ENCODE assay signal across 1 cellular context in the genomic region with DNA sequence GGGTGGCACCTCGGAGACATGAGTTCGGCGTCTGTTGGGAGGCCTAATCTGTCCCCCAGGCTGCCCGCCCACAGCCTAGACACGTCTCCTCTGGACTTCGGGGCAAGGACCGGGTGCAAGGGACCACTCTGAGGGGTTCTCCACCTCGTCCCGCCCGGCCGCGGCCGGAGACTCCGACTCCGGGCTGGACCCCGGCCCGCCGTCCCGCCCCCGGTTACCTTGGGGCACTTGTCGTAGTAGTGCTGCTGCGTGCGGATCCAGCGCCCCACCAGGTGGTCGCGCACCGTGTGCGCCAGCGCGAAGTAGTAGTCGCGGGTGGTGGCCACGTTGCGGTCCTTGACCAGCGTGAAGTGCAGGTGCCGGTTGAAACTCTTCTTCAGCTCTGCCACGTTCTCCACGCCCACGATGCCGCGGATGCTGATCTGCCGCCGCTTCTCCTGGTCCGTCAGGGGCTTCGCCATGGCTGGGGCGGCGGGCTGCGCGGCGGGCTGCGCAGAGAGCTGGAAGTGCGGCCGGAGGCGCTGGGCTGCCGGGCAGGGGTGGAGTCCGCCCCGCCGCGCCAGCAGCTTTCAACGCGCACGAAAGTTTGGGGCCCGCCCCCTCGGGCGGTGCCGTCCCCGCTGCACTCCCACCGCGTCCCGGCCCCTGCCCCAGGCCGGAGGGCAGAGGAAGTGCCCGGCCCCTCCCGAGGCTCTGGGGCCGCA.
TF ChIP-seq lines count a peak whose summit lies in the region.

Gene PYGL (minus strand): TSS at position 541 of the 704 bp plus-strand sequence. CDS start 80 bp downstream, at position 461.

TF ChIP-seq in HepG2, 621 proteins besides CTCF, POLR2A, EP300 and RAD21 (continued from another document and continues in another):
- TF ChIP-seq HNRNPUL1 (IDR thresholded peaks at IDR 0.05; ENCODE audit: low read depth, low read length) (peak; percentile 38; the same call in 1 of the 2 replicates), ZNF768 (CRISPR knock-in tag; IDR thresholded peaks at IDR 0.05) (peak; percentile 30; the same call in 1 of the 2 replicates), SRSF9 (IDR thresholded peaks at IDR 0.05; ENCODE audit: borderline replicate concordance, insufficient read depth, low read depth, low read length, poor library complexity, severe bottlenecking) (no peak), NAIF1 (CRISPR knock-in tag; IDR thresholded peaks at IDR 0.05; ENCODE audit: borderline replicate concordance) (peak; percentile 65; the same call in 1 of the 2 replicates), FLYWCH1 (CRISPR knock-in tag; IDR thresholded peaks at IDR 0.05) (no peak), ZNF776 (CRISPR knock-in tag; IDR thresholded peaks at IDR 0.05) (peak; percentile 90; the same call in 1 of the 2 replicates), ZNF20 (CRISPR knock-in tag; IDR thresholded peaks at IDR 0.05) (0 out of 2 replicates have a peak, but pooled peaks have one; percentile 57), ATF7-NPFF (CRISPR knock-in tag; IDR thresholded peaks at IDR 0.05; ENCODE audit: low read depth) (peak; percentile 49; the same call in 1 of the 2 replicates), ZNF326 (CRISPR knock-in tag; IDR thresholded peaks at IDR 0.05; ENCODE audit: borderline replicate concordance) (no peak), ZNF460 (CRISPR knock-in tag; IDR thresholded peaks at IDR 0.05; ENCODE audit: borderline replicate concordance) (no peak), AKAP8 (CRISPR knock-in tag; IDR thresholded peaks at IDR 0.05) (peak; percentile 46; the same call in 1 of the 2 replicates), ZNF24 (IDR thresholded peaks at IDR 0.05) (no peak), ZNF496 (CRISPR knock-in tag; IDR thresholded peaks at IDR 0.05; ENCODE audit: insufficient replicate concordance) (no peak), CAMTA2 (CRISPR knock-in tag; IDR thresholded peaks at IDR 0.05; ENCODE audit: borderline replicate concordance) (peak; percentile 86), IRX3 (CRISPR knock-in tag; IDR thresholded peaks at IDR 0.05; ENCODE audit: borderline replicate concordance, low read depth) (peak; percentile 34; the same call in 1 of the 2 replicates), ZNF367 (CRISPR knock-in tag; IDR thresholded peaks at IDR 0.05; ENCODE audit: borderline replicate concordance) (no peak), ISL2 (CRISPR knock-in tag; IDR thresholded peaks at IDR 0.05) (peak; percentile 28; the same call in 1 of the 2 replicates), ZNF709 (CRISPR knock-in tag; IDR thresholded peaks at IDR 0.05) (peak; percentile 76; the same call in 1 of the 2 replicates), ZFP36 (IDR thresholded peaks at IDR 0.05; ENCODE audit: borderline replicate concordance, low read depth, low read length, partially characterized antibody) (no peak), ZNF670 (CRISPR knock-in tag; IDR thresholded peaks at IDR 0.05; ENCODE audit: borderline replicate concordance) (peak; percentile 72; the same call in 1 of the 2 replicates), ZNF784 (CRISPR knock-in tag; IDR thresholded peaks at IDR 0.05; ENCODE audit: borderline replicate concordance) (no peak), ZNF430 (CRISPR knock-in tag; IDR thresholded peaks at IDR 0.05) (no peak; the same call in 1 of the 2 replicates), ZNF564 (CRISPR knock-in tag; IDR thresholded peaks at IDR 0.05) (0 out of 2 replicates have a peak, but pooled peaks have one; percentile 59), TBL1XR1 (IDR thresholded peaks at IDR 0.05; ENCODE audit: borderline replicate concordance, low read length, partially characterized antibody) (peak; percentile 19), ZMAT3 (CRISPR knock-in tag; conservative IDR thresholded peaks at IDR 0.05) (peak; percentile 42; the same call in 1 of the 2 replicates), GMEB1 (CRISPR knock-in tag; IDR thresholded peaks at IDR 0.05; ENCODE audit: borderline replicate concordance) (peak; percentile 15; the same call in 1 of the 2 replicates), ATF4 (CRISPR knock-in tag; IDR thresholded peaks at IDR 0.05) (peak in 1 of 2 experiments; percentile 33; a peak in 1 of 4 replicates), HOXA9 (CRISPR knock-in tag; IDR thresholded peaks at IDR 0.05; ENCODE audit: borderline replicate concordance) (peak; percentile 66; the same call in 1 of the 2 replicates), ERF (CRISPR knock-in tag; IDR thresholded peaks at IDR 0.05) (peak; percentile 36; the same call in 1 of the 2 replicates), ZNF333 (CRISPR knock-in tag; IDR thresholded peaks at IDR 0.05; ENCODE audit: borderline replicate concordance) (peak; percentile 57; the same call in 1 of the 2 replicates), YEATS4 (CRISPR knock-in tag; IDR thresholded peaks at IDR 0.05; ENCODE audit: borderline replicate concordance) (peak; percentile 66; the same call in 1 of the 2 replicates), ZNF704 (CRISPR knock-in tag; IDR thresholded peaks at IDR 0.05; ENCODE audit: borderline replicate concordance) (peak; percentile 79; the same call in 1 of the 2 replicates), MIER2 (CRISPR knock-in tag; IDR thresholded peaks at IDR 0.05) (no peak), HOXD1 (CRISPR knock-in tag; IDR thresholded peaks at IDR 0.05) (0 out of 2 replicates have a peak, but pooled peaks have one; percentile 53), PRDM4 (CRISPR knock-in tag; IDR thresholded peaks at IDR 0.05; ENCODE audit: borderline replicate concordance) (0 out of 2 replicates have a peak, but pooled peaks have one; percentile 2), ZFAT (CRISPR knock-in tag; conservative IDR thresholded peaks at IDR 0.05) (0 out of 2 replicates have a peak, but pooled peaks have one; percentile 56), ZNF329 (CRISPR knock-in tag; IDR thresholded peaks at IDR 0.05; ENCODE audit: low read depth) (peak; percentile 38; the same call in 1 of the 2 replicates), ZIK1 (CRISPR knock-in tag; IDR thresholded peaks at IDR 0.05; ENCODE audit: borderline replicate concordance, low read depth) (peak; percentile 66; the same call in 1 of the 2 replicates), RARA (CRISPR knock-in tag; IDR thresholded peaks at IDR 0.05) (no peak; the same call in 1 of the 2 replicates), TAF1 (CRISPR knock-in tag; IDR thresholded peaks at IDR 0.05) (peak; percentile 75), ZNF674 (CRISPR knock-in tag; IDR thresholded peaks at IDR 0.05; ENCODE audit: low read depth) (peak; percentile 32; the same call in 1 of the 2 replicates), MAF1 (CRISPR knock-in tag; IDR thresholded peaks at IDR 0.05; ENCODE audit: borderline replicate concordance) (peak; percentile 16; the same call in 1 of the 2 replicates), MYC (CRISPR knock-in tag; IDR thresholded peaks at IDR 0.05; ENCODE audit: borderline replicate concordance) (peak; percentile 92), SMARCC2 (IDR thresholded peaks at IDR 0.05) (no peak), NR0B2 (CRISPR knock-in tag; IDR thresholded peaks at IDR 0.05) (peak; percentile 93), ATF1 (CRISPR knock-in tag; IDR thresholded peaks at IDR 0.05) (no peak), HNF4A (CRISPR knock-in tag; IDR thresholded peaks at IDR 0.05) (peak; percentile 31), SNAPC2 (CRISPR knock-in tag; IDR thresholded peaks at IDR 0.05) (0 out of 2 replicates have a peak, but pooled peaks have one; percentile 50), ZFP37 (CRISPR knock-in tag; IDR thresholded peaks at IDR 0.05; ENCODE audit: borderline replicate concordance) (0 out of 2 replicates have a peak, but pooled peaks have one; percentile 32), PAX8 (CRISPR knock-in tag; IDR thresholded peaks at IDR 0.05; ENCODE audit: borderline replicate concordance) (peak; percentile 27; the same call in 1 of the 2 replicates), FOXA1 (IDR thresholded peaks at IDR 0.05) (no peak), FOXA1 (CRISPR knock-in tag; IDR thresholded peaks at IDR 0.05) (0 out of 2 replicates have a peak, but pooled peaks have one; percentile 3), NR2C2 (CRISPR knock-in tag; IDR thresholded peaks at IDR 0.05; ENCODE audit: borderline replicate concordance) (no peak), BHLHE40 (IDR thresholded peaks at IDR 0.05; ENCODE audit: low read length) (peak; percentile 5; the same call in 1 of the 2 replicates)
- TF ChIP-seq, protein P1, sequence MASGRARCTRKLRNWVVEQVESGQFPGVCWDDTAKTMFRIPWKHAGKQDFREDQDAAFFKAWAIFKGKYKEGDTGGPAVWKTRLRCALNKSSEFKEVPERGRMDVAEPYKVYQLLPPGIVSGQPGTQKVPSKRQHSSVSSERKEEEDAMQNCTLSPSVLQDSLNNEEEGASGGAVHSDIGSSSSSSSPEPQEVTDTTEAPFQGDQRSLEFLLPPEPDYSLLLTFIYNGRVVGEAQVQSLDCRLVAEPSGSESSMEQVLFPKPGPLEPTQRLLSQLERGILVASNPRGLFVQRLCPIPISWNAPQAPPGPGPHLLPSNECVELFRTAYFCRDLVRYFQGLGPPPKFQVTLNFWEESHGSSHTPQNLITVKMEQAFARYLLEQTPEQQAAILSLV (CRISPR knock-in tag; IDR thresholded peaks at IDR 0.05; ENCODE audit: borderline replicate concordance), result peak; percentile 74; the same call in 1 of the 2 replicates
- TF ChIP-seq, protein P2, sequence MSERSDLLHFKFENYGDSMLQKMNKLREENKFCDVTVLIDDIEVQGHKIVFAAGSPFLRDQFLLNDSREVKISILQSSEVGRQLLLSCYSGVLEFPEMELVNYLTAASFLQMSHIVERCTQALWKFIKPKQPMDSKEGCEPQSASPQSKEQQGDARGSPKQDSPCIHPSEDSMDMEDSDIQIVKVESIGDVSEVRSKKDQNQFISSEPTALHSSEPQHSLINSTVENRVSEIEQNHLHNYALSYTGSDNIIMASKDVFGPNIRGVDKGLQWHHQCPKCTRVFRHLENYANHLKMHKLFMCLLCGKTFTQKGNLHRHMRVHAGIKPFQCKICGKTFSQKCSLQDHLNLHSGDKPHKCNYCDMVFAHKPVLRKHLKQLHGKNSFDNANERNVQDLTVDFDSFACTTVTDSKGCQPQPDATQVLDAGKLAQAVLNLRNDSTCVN (CRISPR knock-in tag; IDR thresholded peaks at IDR 0.05; ENCODE audit: borderline replicate concordance), result no peak
- TF ChIP-seq, protein P3, sequence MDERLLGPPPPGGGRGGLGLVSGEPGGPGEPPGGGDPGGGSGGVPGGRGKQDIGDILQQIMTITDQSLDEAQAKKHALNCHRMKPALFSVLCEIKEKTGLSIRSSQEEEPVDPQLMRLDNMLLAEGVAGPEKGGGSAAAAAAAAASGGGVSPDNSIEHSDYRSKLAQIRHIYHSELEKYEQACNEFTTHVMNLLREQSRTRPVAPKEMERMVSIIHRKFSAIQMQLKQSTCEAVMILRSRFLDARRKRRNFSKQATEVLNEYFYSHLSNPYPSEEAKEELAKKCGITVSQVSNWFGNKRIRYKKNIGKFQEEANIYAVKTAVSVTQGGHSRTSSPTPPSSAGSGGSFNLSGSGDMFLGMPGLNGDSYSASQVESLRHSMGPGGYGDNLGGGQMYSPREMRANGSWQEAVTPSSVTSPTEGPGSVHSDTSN (CRISPR knock-in tag; IDR thresholded peaks at IDR 0.05), result no peak
